In genomic region chr2:31785876-31786275, GRCh38 we compare ENCODE assay signal across 16 cellular contexts.
A peak's percentile ranks its signal among the peaks of the same experiment; 100 is the strongest.
DNase-seq lines count a peak whose midpoint lies in the region; ATAC-seq lines count a peak whose summit lies in the region.
"Had no signal": no experiment of that assay in that cellular context is flagged by ENCODE, and none has a peak within 500 bp of the region (broad histone marks: within the 10 kb centered on the region; RNA-seq: fewer than 3 reads in every experiment).

No MANE protein-coding gene starts in this region.

- H3K27me3 Mint-ChIP-seq in naive thymus-derived CD8-positive, alpha-beta T cell = peaks cover 0 to 17% (median 6%) of the 10 kb centered on the region in 5 donors

- no peaks in the 10 kb centered on the region for H3K4me1 Mint-ChIP-seq in naive thymus-derived CD8-positive, alpha-beta T cell
- H3K4me1 Mint-ChIP-seq: activated B cell treated with CpG ODN at 0.5 μM for 24 hours, IgD-negative memory B cell, neural crest cell, T-helper 17 cell had no signal

- POLR2A ChIA-PET in naive thymus-derived CD8-positive, alpha-beta T cell (lab: Charles Lee) = no interaction called here

- H3K36me3 Mint-ChIP-seq in naive thymus-derived CD8-positive, alpha-beta T cell = peaks cover 0 to 8% (median 0%) of the 10 kb centered on the region in 3 donors

- no peak overlapping the region for H3K27ac Mint-ChIP-seq in naive thymus-derived CD8-positive, alpha-beta T cell
- H3K27ac Mint-ChIP-seq: activated B cell treated with CpG ODN at 0.5 μM for 24 hours, IgD-negative memory B cell, T-helper 17 cell had no signal

- H3K9me3 Mint-ChIP-seq in naive thymus-derived CD8-positive, alpha-beta T cell = peaks cover 0 to 25% (median 9%) of the 10 kb centered on the region in 9 donors

- DNase-seq in left lobe of liver (ENCODE audit: low spot score) (no peak), COLO668 (lab: John Stamatoyannopoulos, UW; ENCODE audit: unreplicated experiment) (no peak)
- DNase-seq in activated CD4-positive, alpha-beta T cell treated with anti-CD3 and anti-CD28 coated beads, Interleukin-2, amount 50 U/mL, for 48 hours = no peak
- no peak for DNase-seq in naive thymus-derived CD8-positive, alpha-beta T cell
- DNase-seq: activated B cell treated with CpG ODN at 0.5 μM for 24 hours, dermis blood vessel endothelial cell, MV-4-11, NCI-H510A treated with DMSO at 0.1 percent for 48 hours, psoas muscle, T-helper 17 cell had no signal

- H3K4me3 Mint-ChIP-seq in naive thymus-derived CD8-positive, alpha-beta T cell = no peak overlapping the region
- H3K4me3 Mint-ChIP-seq: activated B cell treated with CpG ODN at 0.5 μM for 24 hours, IgD-negative memory B cell, neural crest cell, T-helper 17 cell had no signal

- ATAC-seq in GM18873 (IDR thresholded peaks at IDR 0.05; ENCODE audit: low FRiP score, unreplicated experiment) (peak; percentile 81), GM21619 (IDR thresholded peaks at IDR 0.05; ENCODE audit: unreplicated experiment) (peak; percentile 89), HG03432 (IDR thresholded peaks at IDR 0.05; ENCODE audit: unreplicated experiment) (peak; percentile 67), left lobe of liver (peak; percentile 40), GM21360 (IDR thresholded peaks at IDR 0.05; ENCODE audit: unreplicated experiment) (no peak)
- no peak for ATAC-seq in naive thymus-derived CD8-positive, alpha-beta T cell
- ATAC-seq: psoas muscle, T-helper 17 cell had no signal

Comparison
In these comparisons a context has a peak if more than half of its experiments do, and no peak if none do; other contexts are left out.
1. ATAC-seq: peak in GM18873 (single experiment), GM21619 (single experiment), HG03432 (single experiment) and left lobe of liver (single experiment); none in GM21360 (single experiment) and naive thymus-derived CD8-positive, alpha-beta T cell (0 of 2).